1 cellular context compared by ENCODE assay signal in genomic region chr14:101560534-101561113, GRCh38.
TF ChIP-seq lines count a peak whose summit lies in the region.

No MANE protein-coding gene starts in this region.

TF ChIP-seq in H1, 55 proteins besides CTCF, POLR2A, EP300 and RAD21 (continued from another document):
- TF ChIP-seq GABPA (IDR thresholded peaks at IDR 0.05; ENCODE audit: borderline replicate concordance, insufficient read depth, low read length) = 0 out of 2 replicates have a peak, but pooled peaks have one; percentile 4
TF ChIP-seq in H1: peak in this region for 1.
